Comparison of ENCODE assay signal across 8 cellular contexts in genomic region chr7:149422065-149422913, GRCh38. TPM values are rescaled to one million over a fixed set of nuclear protein-coding genes. Genes with fewer than 3 reads are reported as not detected.
A peak's percentile ranks its signal among the peaks of the same experiment; 100 is the strongest.
DNase-seq lines count a peak whose midpoint lies in the region; ATAC-seq, FAIRE-seq and TF ChIP-seq lines count a peak whose summit lies in the region.

No MANE protein-coding gene starts in this region.

- peak overlapping the region; percentile 49 for H3K4me3 ChIP-seq in A549
- H3K4me3 ChIP-seq in WI38 (ENCODE audit: low read depth, low read length): 0 out of 2 replicates have a peak overlapping the region, but pooled peaks have one; percentile 17

- H3K27ac ChIP-seq in A549: peak overlapping the region; percentile 78 to 93

- ATAC-seq in A549 (peak; percentile 95 to 97), GM18505 (IDR thresholded peaks at IDR 0.05; ENCODE audit: unreplicated experiment) (peak; percentile 96), HG02938 (IDR thresholded peaks at IDR 0.05; ENCODE audit: unreplicated experiment) (peak; percentile 84)

- peak overlapping the region; percentile 73 for H3K4me2 ChIP-seq in A549

- peak; percentile 48 for TF ChIP-seq POLR2A in A549 (IDR thresholded peaks at IDR 0.05; ENCODE audit: low read length)
- peak; percentile 62 for TF ChIP-seq POLR2A in GM18505 (IDR thresholded peaks at IDR 0.05; ENCODE audit: borderline replicate concordance, extremely low read depth, insufficient read depth, insufficient read length)

- H3K4me1 ChIP-seq in A549: no peaks in the 10 kb centered on the region

- POLR2A ChIA-PET in A549 (lab: Yijun Ruan, JAX): interaction anchor here (0.6 to 1.6 kb wide), 5 partner anchors 38 to 190 kb away, joined by 3 to 6 read pairs (median 3); partner anchors contain the start of genes ZNF777 and ZNF783

- TF ChIP-seq RAD21 in A549 (conservative IDR thresholded peaks at IDR 0.05 in 1 of 2, IDR thresholded peaks at IDR 0.05 in 1 of 2): peak; percentile 37 to 72

- CTCF ChIA-PET in A549 (lab: Yijun Ruan, JAX): interaction anchor here (0.6 to 3.3 kb wide), 33 partner anchors 8 to 275 kb away, joined by 3 to 19 read pairs (median 4); partner anchors contain the start of genes ZNF398, ZNF777 and ZNF783

- no peak for FAIRE-seq in A549 (lab: Jason Lieb, UNC)

- 23% methylated on average over 34 of the region's 71 CpGs for WGBS in A549 (ENCODE audit: missing lambda C conversion rate)

- no peaks in the 10 kb centered on the region for H3K9me3 ChIP-seq in A549

- peak; percentile 85 to 86 for DNase-seq in A549 (ENCODE audit: low read depth in 1 of 2, low spot score in 1 of 2)
- DNase-seq in NCI-H187 treated with DMSO at 0.1 percent for 48 hours (lab: John Stamatoyannopoulos, UW): peak; percentile 5
- DNase-seq in central memory CD4-positive, alpha-beta T cell: peak; percentile 73
- DNase-seq in kidney glomerular epithelial cell (lab: John Stamatoyannopoulos, UW): peak; percentile 24
- peak; percentile 72 to 78 for DNase-seq in stimulated activated CD4-positive, alpha-beta T cell treated with anti-CD3 and anti-CD28 coated beads, Interleukin-2, amount 100 ng/mL, for 24 hours

- TF ChIP-seq CTCF in A549 (IDR thresholded peaks at IDR 0.05): peak; percentile 100
- TF ChIP-seq CTCF in WI38 (IDR thresholded peaks at IDR 0.05; ENCODE audit: low read depth, low read length): no peak

- no peak for TF ChIP-seq EP300 in A549 (IDR thresholded peaks at IDR 0.05)

TF ChIP-seq in A549, 52 proteins besides CTCF, POLR2A, EP300 and RAD21:
- TF ChIP-seq EHMT2 (IDR thresholded peaks at IDR 0.05; ENCODE audit: low read depth): no peak
- no peak for TF ChIP-seq RFX5 (IDR thresholded peaks at IDR 0.05)
- TF ChIP-seq ESRRA (IDR thresholded peaks at IDR 0.05; ENCODE audit: borderline replicate concordance, low read length): no peak
- no peak for TF ChIP-seq FOSL2 (IDR thresholded peaks at IDR 0.05)
- TF ChIP-seq FOSL2 (CRISPR knock-in tag; IDR thresholded peaks at IDR 0.05): peak; percentile 32; the same call in 1 of the 2 replicates
- TF ChIP-seq JUN (IDR thresholded peaks at IDR 0.05): peak in 1 of 2 experiments; percentile 85; a peak in 3 of 5 replicates
- TF ChIP-seq MAFK (IDR thresholded peaks at IDR 0.05; ENCODE audit: partially characterized antibody): peak; percentile 68
- no peak for TF ChIP-seq JUNB (IDR thresholded peaks at IDR 0.05)
- peak; percentile 87 for TF ChIP-seq SMC3 (IDR thresholded peaks at IDR 0.05)
- TF ChIP-seq HOXB5 (CRISPR knock-in tag; IDR thresholded peaks at IDR 0.05): no peak
- TF ChIP-seq E2F6 (IDR thresholded peaks at IDR 0.05; ENCODE audit: borderline replicate concordance, low read depth): peak; percentile 61; the same call in 1 of the 2 replicates
- TF ChIP-seq MAX (IDR thresholded peaks at IDR 0.05): peak; percentile 78; the same call in 1 of the 2 replicates
- no peak; the same call in 1 of the 2 replicates for TF ChIP-seq HOXB13 (CRISPR knock-in tag; IDR thresholded peaks at IDR 0.05; ENCODE audit: low read depth)
- peak; percentile 81 for TF ChIP-seq PHF8 (IDR thresholded peaks at IDR 0.05; ENCODE audit: borderline replicate concordance, low read depth)
- peak; percentile 63; the same call in 2 of the 3 replicates for TF ChIP-seq BCL3 (IDR thresholded peaks at IDR 0.05)
- 0 out of 2 replicates have a peak, but pooled peaks have one; percentile 62 for TF ChIP-seq MAZ (IDR thresholded peaks at IDR 0.05; ENCODE audit: borderline replicate concordance, low read depth, low read length)
- TF ChIP-seq ELK1 (IDR thresholded peaks at IDR 0.05; ENCODE audit: low read depth, low read length): no peak
- no peak for TF ChIP-seq KDM1A (IDR thresholded peaks at IDR 0.05; ENCODE audit: low read depth)
- TF ChIP-seq NR3C1 (IDR thresholded peaks at IDR 0.05): no peak

RNA-seq across cellular contexts. Expression of gene ZNF777, which starts 38.6 kb away (rescaled TPM):
- polyA plus RNA-seq in A549 (2011; rRNA removed): 4.9 and 5.4 TPM in 2 replicates
- polyA plus RNA-seq in A549 (2012; cell fraction: cytosol; rRNA removed): 5.4 and 7.6 TPM in 2 replicates
- polyA plus RNA-seq in A549 (2012; cell fraction: nucleus; rRNA removed): 9.0 and 12.4 TPM in 2 replicates
- 10.4 to 11.0 TPM (median 10.5 TPM) in 3 replicates for polyA plus RNA-seq in A549 (2017; fragmentation: RNase III; extraction: RNeasy Plus Mini Kit Qiagen cat#74134 plus additional on column Dnase treatment)
- polyA minus RNA-seq in A549 (2011; rRNA and poly(A)+ RNA removed): 6.5 and 7.1 TPM in 2 replicates

Comparison
In these comparisons a context has a peak if more than half of its experiments do, and no peak if none do; other contexts are left out.
1. Peak in every context shown above with its lines: DNase-seq, ATAC-seq, H3K4me3 ChIP-seq and H3K27ac ChIP-seq.
2. DNase-seq: peak in every context shown above with its lines; median percentile 86 in A549; 75 in stimulated activated CD4-positive, alpha-beta T cell treated with anti-CD3 and anti-CD28 coated beads, Interleukin-2, amount 100 ng/mL, for 24 hours; 73 in central memory CD4-positive, alpha-beta T cell; 24 in kidney glomerular epithelial cell; 5 in NCI-H187 treated with DMSO at 0.1 percent for 48 hours.